ENCODE assay signal across 9 cellular contexts in the genomic region with DNA sequence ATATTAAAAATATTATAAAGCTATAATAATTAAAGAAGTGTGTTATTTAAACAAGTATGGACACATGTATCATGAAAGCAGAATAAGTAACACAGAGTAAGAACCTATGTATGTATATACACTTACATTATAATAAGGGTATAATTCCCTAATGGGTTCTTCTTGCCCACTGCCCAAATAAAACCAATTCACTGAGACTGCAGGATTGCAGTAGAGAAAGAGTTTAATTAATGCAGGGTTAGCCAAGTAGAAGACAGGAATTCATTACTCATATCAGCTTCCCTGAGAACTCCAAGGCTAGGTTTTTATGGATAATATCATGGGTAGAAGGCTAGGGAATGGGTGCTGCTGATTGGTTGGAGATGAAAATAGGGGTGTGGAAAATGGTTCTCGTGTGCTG. TPM values are rescaled to one million over a fixed set of nuclear protein-coding genes. Genes with fewer than 3 reads are reported as not detected.
"Had no signal": no experiment of that assay in that cellular context is flagged by ENCODE, and none has a peak within 500 bp of the region (broad histone marks: within the 10 kb centered on the region; RNA-seq: fewer than 3 reads in every experiment).

No MANE protein-coding gene starts in this region.

- ATAC-seq: GM23338 had no signal

- H3K4me1 ChIP-seq: HAP-1 had no signal

- H2AFZ ChIP-seq: GM23248, GM23338 had no signal

- H3K27ac ChIP-seq: GM23248 had no signal

- H3K4me3 ChIP-seq: GM23248, GM23338, HAP-1 had no signal

- DNase-seq: GM23248, GOT3, H7, H9, HCEC 1CT, HFFc6 had no signal

- H3K9ac ChIP-seq: GM23248 had no signal

- H3K27ac Mint-ChIP-seq: GM23338, H9, HFFc6 had no signal

- H3K9me3 ChIP-seq: HAP-1 had no signal

- H3K36me3 ChIP-seq: HAP-1 had no signal

- H3K4me3 Mint-ChIP-seq: GM23338, H9, HFFc6 had no signal

- H3K4me2 ChIP-seq: GM23338 had no signal

RNA-seq across cellular contexts. Expression of gene SAMD3, which starts 53.8 kb away (rescaled TPM):
- total RNA-seq: H4 had no signal
